Comparison of ENCODE assay signal across 25 cellular contexts in the genomic region with DNA sequence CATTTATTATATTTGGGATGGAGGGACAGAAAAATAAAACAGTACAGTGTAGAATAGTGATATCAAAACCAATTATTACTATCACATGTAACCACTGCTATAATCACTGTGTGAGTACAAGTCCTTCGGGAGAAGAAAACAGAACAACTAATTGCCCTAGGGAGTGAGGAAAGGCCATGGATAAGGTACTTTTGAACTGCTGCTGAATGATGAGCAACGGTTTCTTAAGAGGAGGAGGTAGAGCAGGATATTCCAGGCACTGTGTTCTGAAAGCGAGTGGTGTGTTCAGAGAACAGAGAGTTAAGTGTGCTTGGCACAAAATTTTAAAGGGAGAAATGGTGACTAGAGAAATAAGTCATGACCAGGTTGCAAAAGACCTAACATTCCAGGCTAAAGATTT.
DNase-seq lines count a peak whose midpoint lies in the region; ATAC-seq, FAIRE-seq and TF ChIP-seq lines count a peak whose summit lies in the region.
"Had no signal": no experiment of that assay in that cellular context is flagged by ENCODE, and none has a peak within 500 bp of the region (broad histone marks: within the 10 kb centered on the region; RNA-seq: fewer than 3 reads in every experiment).

No MANE protein-coding gene starts in this region.

- no peaks in the 10 kb centered on the region for H3K4me1 ChIP-seq in ACC112 (ENCODE audit: control insufficient read depth, insufficient read depth, low read length, unreplicated experiment)
- no peaks in the 10 kb centered on the region for H3K4me1 ChIP-seq in GM23338 (ENCODE audit: insufficient read depth)
- peaks cover 4% of the 10 kb centered on the region for H3K4me1 ChIP-seq in keratinocyte (ENCODE audit: control insufficient read depth, extremely low read depth, insufficient read depth, low read length)
- H3K4me1 ChIP-seq in vagina: no peaks in the 10 kb centered on the region
- H3K4me1 ChIP-seq: BE2C, SJSA1 had no signal

- ATAC-seq in GM23338 (no peak; the same call in 2 of the 3 replicates), HG03442 (IDR thresholded peaks at IDR 0.05; ENCODE audit: unreplicated experiment) (no peak), GM21717 (IDR thresholded peaks at IDR 0.05; ENCODE audit: unreplicated experiment) (no peak)

- no peaks in the 10 kb centered on the region for H3K9me3 Mint-ChIP-seq in GM23338

- TF ChIP-seq POLR2A in vagina (IDR thresholded peaks at IDR 0.05): no peak

- H3K9me3 ChIP-seq in keratinocyte (ENCODE audit: control insufficient read depth, low read depth, low read length) (no peaks in the 10 kb centered on the region), vagina (no peaks in the 10 kb centered on the region)
- H3K9me3 ChIP-seq: BE2C, SJSA1 had no signal

- no peaks in the 10 kb centered on the region for H3K9me2 ChIP-seq in GM23338 (ENCODE audit: insufficient read depth)

- H3K79me2 ChIP-seq in ACC112 (ENCODE audit: control insufficient read depth, insufficient read depth, low read length, unreplicated experiment) (no peaks in the 10 kb centered on the region), GM23338 (replicated peaks; ENCODE audit: insufficient read depth) (no peaks in the 10 kb centered on the region), keratinocyte (ENCODE audit: control insufficient read depth, insufficient read depth, low read length) (no peaks in the 10 kb centered on the region)

- H3K27ac Mint-ChIP-seq in GM23338: peak overlapping the region; percentile 43; the same call in 1 of the 2 replicates
- H3K27ac Mint-ChIP-seq: CD14-positive monocyte; CD8-positive, alpha-beta memory T cell had no signal

- no peaks in the 10 kb centered on the region for H3F3A ChIP-seq in GM23338 (replicated peaks; ENCODE audit: low read depth)

- intact Hi-C loops in vagina (cut with DNase I): no loop called here

- H3K4me1 Mint-ChIP-seq in GM23338: peaks cover 5% of the 10 kb centered on the region; the same call in 2 of the 3 replicates
- H3K4me1 Mint-ChIP-seq: CD8-positive, alpha-beta memory T cell had no signal

- no peak overlapping the region for H3K27ac ChIP-seq in ACC112 (ENCODE audit: low read depth, low read length)
- H3K27ac ChIP-seq in GM23338 (ENCODE audit: low read depth): 0 out of 2 replicates have a peak overlapping the region, but pooled peaks have one; percentile 28
- H3K27ac ChIP-seq in keratinocyte (ENCODE audit: control insufficient read depth, insufficient read depth, low read length): no peak overlapping the region
- no peak overlapping the region for H3K27ac ChIP-seq in vagina
- H3K27ac ChIP-seq: PC-9, SJSA1 had no signal

- dilution Hi-C loops in keratinocyte (cut with MboI; ENCODE audit: extremely low pct_ligation_motif_present, low sequenced_read_pairs): no loop called here

- no peak for DNase-seq in GM23338 (ENCODE audit: low spot score)
- peak; percentile 8 to 51 for DNase-seq in cardiac fibroblast (ENCODE audit: low read depth in 2 of 2)
- DNase-seq in keratinocyte (ENCODE audit: low read depth, low spot score): no peak
- no peak for DNase-seq in vagina (ENCODE audit: extremely low spot score in 2 of 2)
- DNase-seq: BE2C; CD8-positive, alpha-beta memory T cell; DMS79 treated with DMSO at 0.1 percent for 48 hours; GF-D8; KBM-7; MM.1S; NCI-H1417; NCI-H187; NCI-H2081 treated with DMSO at 0.1 percent for 48 hours; NCI-H446; NCI-H524 treated with DMSO at 0.1 percent for 48 hours; NCI-H82; PC-9; Right ventricle myocardium superior had no signal

- no peak overlapping the region for H3K4me3 ChIP-seq in ACC112 (ENCODE audit: low read depth, low read length)
- no peak overlapping the region for H3K4me3 ChIP-seq in GM23338
- H3K4me3 ChIP-seq in cardiac fibroblast (replicated peaks in 1 of 2; ENCODE audit: low read depth in 2 of 2, low read length in 2 of 2): no peak overlapping the region
- no peak overlapping the region for H3K4me3 ChIP-seq in keratinocyte (ENCODE audit: control insufficient read depth in 2 of 3, extremely low read depth in 1 of 3, insufficient read depth in 2 of 3, low read depth in 1 of 3, low read length in 3 of 3)
- H3K4me3 ChIP-seq in vagina: no peak overlapping the region
- H3K4me3 ChIP-seq: PC-9, SJSA1 had no signal

- no peaks in the 10 kb centered on the region for H3K27me3 Mint-ChIP-seq in GM23338 (ENCODE audit: insufficient read depth, low read depth, poor library complexity)
- H3K27me3 Mint-ChIP-seq: CD8-positive, alpha-beta memory T cell had no signal

- no peaks in the 10 kb centered on the region for H3K27me3 ChIP-seq in ACC112 (ENCODE audit: insufficient read depth, low read length)
- H3K27me3 ChIP-seq in GM23338 (ENCODE audit: insufficient read depth): no peaks in the 10 kb centered on the region
- no peaks in the 10 kb centered on the region for H3K27me3 ChIP-seq in keratinocyte (ENCODE audit: control insufficient read depth, extremely low read depth, insufficient read depth, low read length)
- H3K27me3 ChIP-seq in vagina: no peaks in the 10 kb centered on the region
- H3K27me3 ChIP-seq: BE2C, SJSA1 had no signal

- H3K9ac ChIP-seq in keratinocyte (ENCODE audit: control insufficient read depth, extremely low read depth, insufficient read depth, low read length): no peak overlapping the region

- no peaks in the 10 kb centered on the region for H3K36me3 Mint-ChIP-seq in GM23338 (ENCODE audit: low read depth)
- H3K36me3 Mint-ChIP-seq: CD14-positive monocyte; CD8-positive, alpha-beta memory T cell had no signal

- H3K9me1 ChIP-seq in keratinocyte (ENCODE audit: control insufficient read depth, extremely low read depth, insufficient read depth, low read length): no peaks in the 10 kb centered on the region

- H3K4me3 Mint-ChIP-seq in GM23338: no peak overlapping the region
- H3K4me3 Mint-ChIP-seq: CD14-positive monocyte; CD8-positive, alpha-beta memory T cell had no signal

- TF ChIP-seq CTCF in GM23338 (conservative IDR thresholded peaks at IDR 0.05; ENCODE audit: low read depth in 2 of 2) (no peak), cardiac fibroblast (IDR thresholded peaks at IDR 0.05; ENCODE audit: low read depth, low read length) (no peak), keratinocyte (optimal IDR thresholded peaks at IDR 0.05 in 1 of 3, IDR thresholded peaks at IDR 0.05 in 1 of 3, conservative IDR thresholded peaks at IDR 0.05 in 1 of 3; ENCODE audit: extremely low read depth in 1 of 3, insufficient read depth in 2 of 3, low read length in 3 of 3) (no peak), vagina (IDR thresholded peaks at IDR 0.05) (no peak)

- no peak for FAIRE-seq in keratinocyte (lab: Jason Lieb, UNC)
- FAIRE-seq: GM12891, H54 had no signal

- H3K4me2 ChIP-seq in GM23338: no peak overlapping the region
- H3K4me2 ChIP-seq in keratinocyte (ENCODE audit: control insufficient read depth, extremely low read depth, insufficient read depth, low read depth, low read length): no peak overlapping the region
- H3K4me2 ChIP-seq: PC-9 had no signal

- no peaks in the 10 kb centered on the region for H4K20me1 ChIP-seq in GM23338 (replicated peaks; ENCODE audit: insufficient read depth)
- H4K20me1 ChIP-seq in keratinocyte (ENCODE audit: control insufficient read depth, extremely low read depth, insufficient read depth, low read length): no peaks in the 10 kb centered on the region

- H3K36me3 ChIP-seq in ACC112 (ENCODE audit: insufficient read depth, low read length) (no peaks in the 10 kb centered on the region), GM23338 (ENCODE audit: insufficient read depth) (no peaks in the 10 kb centered on the region), keratinocyte (ENCODE audit: control insufficient read depth in 2 of 2, extremely low read depth in 1 of 2, insufficient read depth in 2 of 2, low read length in 2 of 2) (no peaks in the 10 kb centered on the region), vagina (no peaks in the 10 kb centered on the region)
- H3K36me3 ChIP-seq: BE2C, SJSA1 had no signal

- H2AFZ ChIP-seq in ACC112 (ENCODE audit: low read length, unreplicated experiment) (peak overlapping the region; percentile 2), GM23338 (peak overlapping the region; percentile 78; the same call in 1 of the 2 replicates), keratinocyte (ENCODE audit: control insufficient read depth, low read length) (peak overlapping the region; percentile 77)
- H2AFZ ChIP-seq: PC-9 had no signal

TF ChIP-seq in GM23338, 12 proteins besides CTCF, POLR2A, EP300 and RAD21 (continues in another document):
- TF ChIP-seq CREB1 (CRISPR knock-in tag; IDR thresholded peaks at IDR 0.05; ENCODE audit: low read depth) (no peak), STAT1 (IDR thresholded peaks at IDR 0.05; ENCODE audit: unreplicated experiment) (no peak), ZNF114 (CRISPR knock-in tag; IDR thresholded peaks at IDR 0.05) (no peak), JUNB (IDR thresholded peaks at IDR 0.05; ENCODE audit: unreplicated experiment) (no peak), ZNF331 (CRISPR knock-in tag; IDR thresholded peaks at IDR 0.05; ENCODE audit: low read depth) (no peak), EZH2phosphoT487 (IDR thresholded peaks at IDR 0.05; ENCODE audit: unreplicated experiment) (no peak)

Comparison
In these comparisons a context has a peak if more than half of its experiments do, and no peak if none do; other contexts are left out.
1. H2AFZ ChIP-seq: peak in every context shown above with its lines; median percentile 78 in GM23338; 77 in keratinocyte; 2 in ACC112.
2. DNase-seq: peak in cardiac fibroblast (2 of 2); none in GM23338 (single experiment), keratinocyte (single experiment) and vagina (0 of 2).